11 cellular contexts compared by ENCODE assay signal in the genomic region with DNA sequence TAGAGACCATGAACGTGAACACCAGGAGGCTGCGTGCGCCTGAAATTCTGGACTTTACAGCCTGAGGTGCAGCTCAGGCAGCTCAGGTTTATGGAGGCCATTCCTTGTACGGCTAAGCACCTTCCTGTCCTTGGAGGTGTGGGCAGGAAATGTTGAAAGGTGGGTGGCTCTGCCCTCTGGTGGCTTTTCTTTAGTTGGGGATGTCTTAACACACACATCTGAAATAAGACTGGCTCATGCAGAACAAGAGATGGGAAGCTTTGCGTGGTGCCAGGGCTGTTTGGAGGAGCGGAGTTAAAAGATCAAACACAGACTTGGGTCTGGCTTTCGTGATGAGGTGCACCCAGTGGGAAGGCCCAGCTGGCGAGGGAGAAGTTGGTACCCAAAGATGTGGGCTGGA.
DNase-seq lines count a peak whose midpoint lies in the region; ATAC-seq and FAIRE-seq lines count a peak whose summit lies in the region.
"Had no signal": no experiment of that assay in that cellular context is flagged by ENCODE, and none has a peak within 500 bp of the region (broad histone marks: within the 10 kb centered on the region; RNA-seq: fewer than 3 reads in every experiment).

No MANE protein-coding gene starts in this region.

- no peak for FAIRE-seq in small intestine (lab: Jason Lieb, UNC)
- FAIRE-seq: colon, GM12891 had no signal

- H3K9me3 ChIP-seq in small intestine (ENCODE audit: control insufficient read depth, low read depth) = no peaks in the 10 kb centered on the region

- no peaks in the 10 kb centered on the region for H3K27me3 ChIP-seq in small intestine (ENCODE audit: control insufficient read depth in 2 of 2, insufficient read depth in 2 of 2, low read length in 2 of 2)

- 82 to 88% (median 88%) methylated on average over 8 of the region's 8 CpGs for WGBS in small intestine, 3 donors

- H3K4me1 ChIP-seq in small intestine (ENCODE audit: control insufficient read depth in 2 of 2, insufficient read depth in 1 of 2, low read depth in 1 of 2, low read length in 1 of 2) = no peaks in the 10 kb centered on the region

- no peak for ATAC-seq in GM18868 (IDR thresholded peaks at IDR 0.05; ENCODE audit: unreplicated experiment)
- ATAC-seq: left ventricle myocardium superior had no signal

- intact Hi-C loops in head of caudate nucleus (cut with DNase I) = no loop called here

- DNase-seq in NCI-H1694 treated with DMSO at 0.1 percent for 48 hours (lab: John Stamatoyannopoulos, UW) = peak; percentile 19
- no peak for DNase-seq in NCI-H1694 (lab: John Stamatoyannopoulos, UW)
- peak; percentile 34 for DNase-seq in RPMI8226
- DNase-seq in head of caudate nucleus = peak in 24 of 42 donors; percentile 25 to 81 (median 54)
- DNase-seq in small intestine = peak; percentile 50
- no peak for DNase-seq in A172 (ENCODE audit: low spot score)
- DNase-seq in NCI-H187 (lab: John Stamatoyannopoulos, UW) = no peak
- DNase-seq: left ventricle myocardium superior had no signal

- H3K36me3 ChIP-seq in small intestine (ENCODE audit: control insufficient read depth in 2 of 2, insufficient read depth in 2 of 2, low read length in 2 of 2) = no peaks in the 10 kb centered on the region

- H3K4me3 ChIP-seq in small intestine (ENCODE audit: low read depth in 1 of 2, low read length in 2 of 2) = no peak overlapping the region

- no peak overlapping the region for H3K27ac ChIP-seq in small intestine (ENCODE audit: low read depth in 1 of 2, low read length in 1 of 2)

Comparison
In these comparisons a context has a peak if more than half of its experiments do, and no peak if none do; other contexts are left out.
1. DNase-seq: peak in NCI-H1694 treated with DMSO at 0.1 percent for 48 hours (single experiment), RPMI8226 (single experiment), head of caudate nucleus (24 of 42) and small intestine (single experiment); none in NCI-H1694 (single experiment), A172 (single experiment) and NCI-H187 (0 of 2).